In the genomic region with DNA sequence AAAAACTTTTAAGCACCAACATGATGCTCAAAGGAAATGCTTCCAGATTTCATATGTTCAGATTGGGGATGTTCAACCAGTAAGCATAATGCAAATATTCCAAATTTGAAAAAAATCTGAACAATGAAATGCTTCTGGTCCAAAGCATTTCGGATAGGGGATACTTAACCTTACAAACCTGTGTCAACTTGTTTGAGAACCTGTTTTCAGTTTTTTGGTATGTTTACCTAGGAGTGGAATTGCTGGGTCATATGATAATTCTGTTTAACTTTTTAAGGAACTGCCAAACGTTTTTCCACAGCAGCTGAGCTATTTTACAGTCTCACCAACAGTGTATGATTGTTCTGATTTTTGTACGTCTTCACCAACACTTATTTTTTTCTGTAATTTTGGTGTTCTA, we compare ENCODE assay signal across 26 cellular contexts.
"Had no signal": no experiment of that assay in that cellular context is flagged by ENCODE, and none has a peak within 500 bp of the region (broad histone marks: within the 10 kb centered on the region; RNA-seq: fewer than 3 reads in every experiment).

No MANE protein-coding gene starts in this region.

- FAIRE-seq: endothelial cell of umbilical vein had no signal

- H3K27ac Mint-ChIP-seq: activated naive CD8-positive, alpha-beta T cell treated with anti-CD3 and anti-CD28 coated beads, Interleukin-2, amount 10 ng/mL, durations not matched to agents 7 days and 5 days; memory B cell; natural killer cell treated with Interleukin-12 subunit alpha and Interleukin-12 subunit beta and Interleukin-15 and Interleukin-18, amount 100 ng/mL, for 72 hours; progenitor cell of endocrine pancreas; stimulated activated naive CD8-positive, alpha-beta T cell treated with anti-CD3 and anti-CD28 coated beads, Interleukin-15, amount 100 ng/mL, for 72 hours had no signal

- H3K36me3 ChIP-seq: thyroid gland had no signal

- H3K4me3 Mint-ChIP-seq: activated naive CD8-positive, alpha-beta T cell treated with anti-CD3 and anti-CD28 coated beads, Interleukin-2, amount 10 ng/mL, durations not matched to agents 7 days and 5 days; memory B cell; natural killer cell treated with Interleukin-12 subunit alpha and Interleukin-12 subunit beta and Interleukin-15 and Interleukin-18, amount 100 ng/mL, for 72 hours; stimulated activated naive CD8-positive, alpha-beta T cell treated with anti-CD3 and anti-CD28 coated beads, Interleukin-15, amount 100 ng/mL, for 72 hours had no signal

- H3K9me3 ChIP-seq: ascending aorta, esophagus muscularis mucosa, thyroid gland, upper lobe of right lung had no signal

- H3K27me3 ChIP-seq: ascending aorta, esophagus muscularis mucosa, thyroid gland, upper lobe of right lung had no signal

- H3K4me3 ChIP-seq: ascending aorta, esophagus muscularis mucosa, skin epidermis, thyroid gland, upper lobe of right lung had no signal

- H3K4me1 ChIP-seq: ascending aorta, upper lobe of right lung had no signal

- ATAC-seq: left cardiac atrium; natural killer cell treated with Interleukin-12 subunit alpha and Interleukin-12 subunit beta and Interleukin-15 and Interleukin-18, amount 100 ng/mL, for 72 hours; sciatic nerve; stimulated activated naive CD8-positive, alpha-beta T cell treated with anti-CD3 and anti-CD28 coated beads, Interleukin-15, amount 100 ng/mL, for 72 hours; upper lobe of right lung had no signal

- H3K27ac ChIP-seq: ascending aorta, esophagus muscularis mucosa, skin epidermis, thyroid gland, upper lobe of right lung had no signal

- H3K27me3 Mint-ChIP-seq: activated naive CD8-positive, alpha-beta T cell treated with anti-CD3 and anti-CD28 coated beads, Interleukin-2, amount 10 ng/mL, durations not matched to agents 7 days and 5 days; memory B cell; natural killer cell treated with Interleukin-12 subunit alpha and Interleukin-12 subunit beta and Interleukin-15 and Interleukin-18, amount 100 ng/mL, for 72 hours; progenitor cell of endocrine pancreas; stimulated activated naive CD8-positive, alpha-beta T cell treated with anti-CD3 and anti-CD28 coated beads, Interleukin-15, amount 100 ng/mL, for 72 hours had no signal

- H3K4me1 Mint-ChIP-seq: activated naive CD8-positive, alpha-beta T cell treated with anti-CD3 and anti-CD28 coated beads, Interleukin-2, amount 10 ng/mL, durations not matched to agents 7 days and 5 days had no signal

- DNase-seq: activated CD4-positive, alpha-beta T cell treated with anti-CD3 and anti-CD28 coated beads for 4 hours; activated CD4-positive, alpha-beta T cell treated with anti-CD3 and anti-CD28 coated beads, Interleukin-2, amount 50 U/mL, for 4 hours; activated CD4-positive, CD25-positive, alpha-beta regulatory T cell; activated effector memory CD4-positive, alpha-beta T cell treated with Interleukin-2 at 50 U/mL for 16 hours; activated naive CD4-positive, alpha-beta T cell treated with Interleukin-2 at 50 U/mL for 16 hours; activated naive CD8-positive, alpha-beta T cell treated with anti-CD3 and anti-CD28 coated beads, Interleukin-2, amount 10 ng/mL, durations not matched to agents 7 days and 5 days; activated T-cell treated with anti-CD3 and anti-CD28 coated beads for 4 hours; central memory CD4-positive, alpha-beta T cell; foreskin melanocyte; islet precursor cell; left cardiac atrium; retina; stimulated activated CD4-positive, alpha-beta T cell treated with anti-CD3 and anti-CD28 coated beads, Interleukin-12 subunit alpha, Interleukin-12 subunit beta, amount 100 ng/mL, for 4 hours; stimulated activated CD4-positive, alpha-beta T cell treated with anti-CD3 and anti-CD28 coated beads, Interleukin-4, amount 100 ng/mL, for 1 hour; stimulated activated naive CD8-positive, alpha-beta T cell treated with anti-CD3 and anti-CD28 coated beads, Interleukin-15, amount 100 ng/mL, for 72 hours; T-helper 2 cell; thyroid gland; upper lobe of right lung had no signal

- H3K9me3 Mint-ChIP-seq: activated naive CD8-positive, alpha-beta T cell treated with anti-CD3 and anti-CD28 coated beads, Interleukin-2, amount 10 ng/mL, durations not matched to agents 7 days and 5 days; memory B cell; natural killer cell treated with Interleukin-12 subunit alpha and Interleukin-12 subunit beta and Interleukin-15 and Interleukin-18, amount 100 ng/mL, for 72 hours; stimulated activated naive CD8-positive, alpha-beta T cell treated with anti-CD3 and anti-CD28 coated beads, Interleukin-15, amount 100 ng/mL, for 72 hours had no signal
